In the genomic region with DNA sequence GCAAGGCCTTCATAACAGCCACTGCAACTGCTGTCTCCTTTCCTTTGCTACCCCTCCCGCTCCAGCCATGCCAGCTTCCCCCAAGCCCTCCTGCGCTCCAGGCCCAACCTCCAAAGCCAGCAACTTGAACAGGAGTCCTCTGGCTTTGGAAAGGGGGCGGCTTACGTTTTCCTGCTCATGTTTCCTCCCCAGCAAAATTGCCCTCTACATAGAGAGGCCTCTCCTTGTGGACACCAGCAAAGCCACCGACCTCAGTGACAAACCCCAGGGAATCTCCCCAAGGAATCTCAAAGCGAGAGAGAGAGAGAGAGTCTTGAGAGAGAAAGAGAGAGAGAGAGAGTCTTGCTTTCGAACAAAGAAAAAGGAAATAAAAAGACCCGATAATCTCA, we compare ENCODE assay signal across 9 cellular contexts. TPM values are rescaled to one million over a fixed set of nuclear protein-coding genes. Genes with fewer than 3 reads are reported as not detected.
DNase-seq lines count a peak whose midpoint lies in the region; ATAC-seq and TF ChIP-seq lines count a peak whose summit lies in the region.
"Had no signal": no experiment of that assay in that cellular context is flagged by ENCODE, and none has a peak within 500 bp of the region (broad histone marks: within the 10 kb centered on the region; RNA-seq: fewer than 3 reads in every experiment).

No MANE protein-coding gene starts in this region.

- peaks cover 54 to 73% (median 60%) of the 10 kb centered on the region in 3 donors for H3K4me1 Mint-ChIP-seq in T-cell

- peaks cover 39% of the 10 kb centered on the region for H3K36me3 Mint-ChIP-seq in T-cell

- H3K9me3 ChIP-seq in fibroblast of lung (ENCODE audit: control insufficient read depth, insufficient read depth, low read depth, low read length) = no peaks in the 10 kb centered on the region

- no peak for DNase-seq in activated CD4-positive, CD25-positive, alpha-beta regulatory T cell treated with anti-CD3 and anti-CD28 coated beads, Interleukin-2, amount 50 U/mL, for 72 hours
- DNase-seq in T-cell (peak in 1 of 34 experiments; percentile 8), fibroblast of lung (ENCODE audit: low read depth in 2 of 2) (no peak), omental fat pad (ENCODE audit: low spot score) (no peak), dedifferentiated amniotic fluid mesenchymal stem cell (ENCODE audit: extremely low spot score) (no peak)

- TF ChIP-seq CTCF in fibroblast of lung (conservative IDR thresholded peaks at IDR 0.05 in 1 of 2, IDR thresholded peaks at IDR 0.05 in 1 of 2; ENCODE audit: low read depth in 1 of 2, low read length in 2 of 2) (no peak), omental fat pad (IDR thresholded peaks at IDR 0.05) (no peak)

- H3K4me2 ChIP-seq in fibroblast of lung (ENCODE audit: extremely low read depth, insufficient read depth, low read length) = peak overlapping the region; percentile 81

- H3K27me3 Mint-ChIP-seq in T-cell = no peaks in the 10 kb centered on the region

- peak overlapping the region; percentile 93 for H2AFZ ChIP-seq in fibroblast of lung (ENCODE audit: low read length)

- peak; percentile 10 to 20 for ATAC-seq in activated CD4-positive, CD25-positive, alpha-beta regulatory T cell treated with anti-CD3 and anti-CD28 coated beads, Interleukin-2, amount 50 U/mL, for 24 hours
- ATAC-seq in HG02973 (IDR thresholded peaks at IDR 0.05; ENCODE audit: unreplicated experiment) = peak; percentile 23
- peak; percentile 1 to 39 (median 14) for ATAC-seq in T-cell (replicated peaks in 1 of 4)
- peak; percentile 79 for ATAC-seq in omental fat pad (ENCODE audit: low FRiP score)
- ATAC-seq in GM18520 (IDR thresholded peaks at IDR 0.05; ENCODE audit: unreplicated experiment) = no peak

- H3K9me3 Mint-ChIP-seq in T-cell = no peaks in the 10 kb centered on the region

- no peaks in the 10 kb centered on the region for H4K20me1 ChIP-seq in fibroblast of lung (ENCODE audit: control insufficient read depth, extremely low read depth, insufficient read depth, low read length)

- peak overlapping the region; percentile 97 to 99 (median 98) for H3K4me3 Mint-ChIP-seq in T-cell

- CTCF ChIA-PET in T-cell (lab: Charles Lee) = no interaction called here

- peak overlapping the region; percentile 96 to 98 for H3K27ac Mint-ChIP-seq in T-cell

- H3K4me3 ChIP-seq in fibroblast of lung (replicated peaks in 1 of 4; ENCODE audit: control extremely low read depth in 1 of 4, insufficient read depth in 1 of 4, low read depth in 3 of 4, low read length in 4 of 4) = peak overlapping the region; percentile 33 to 99 (median 85)

- H3K4me1 ChIP-seq in fibroblast of lung (ENCODE audit: control insufficient read depth, extremely low read depth, insufficient read depth, low read length) = peaks cover 6% of the 10 kb centered on the region

- peak overlapping the region; percentile 95 for H3K27ac ChIP-seq in fibroblast of lung (ENCODE audit: insufficient read depth, low read length)

- no peaks in the 10 kb centered on the region for H3K27me3 ChIP-seq in fibroblast of lung (ENCODE audit: control insufficient read depth, insufficient read depth, low read length)

- peaks cover 33% of the 10 kb centered on the region for H3K79me2 ChIP-seq in fibroblast of lung (ENCODE audit: control insufficient read depth, insufficient read depth, low read length)

- POLR2A ChIA-PET in T-cell (lab: Charles Lee) = no interaction called here

- H3K36me3 ChIP-seq in fibroblast of lung (ENCODE audit: control insufficient read depth, insufficient read depth, low read length) = peaks cover 9% of the 10 kb centered on the region

- peak overlapping the region; percentile 49 for H3K9ac ChIP-seq in fibroblast of lung (ENCODE audit: insufficient read depth, low read length)

RNA-seq across cellular contexts. Expression of a gene that starts 0.4 kb away (rescaled TPM):
- total RNA-seq in T-cell (10 to 100 TPM; 36.1 to 53.4 (median 47.9) TPM), fibroblast of lung (8.7 and 14.9 TPM in 2 replicates), omental fat pad (10 to 100 TPM; 10.2 to 29.2 (median 15.2) TPM)
- polyA plus RNA-seq in fibroblast of lung = 22.7 and 26.4 TPM in 2 replicates
- 16.4 and 19.3 TPM in 2 replicates for polyA plus RNA-seq in fibroblast of lung (2012)
- 7.1 and 16.2 TPM in 2 replicates for polyA minus RNA-seq in fibroblast of lung (ENCODE audit: low replicate concordance)

RNA-seq across cellular contexts. Expression of a gene that starts 17.1 kb away (rescaled TPM):
- total RNA-seq in T-cell = 100 to 1,000 TPM; 115 to 172 (median 142) TPM
- 27.7 and 33.7 TPM in 2 replicates for total RNA-seq in fibroblast of lung
- polyA plus RNA-seq in fibroblast of lung = 23.0 and 33.7 TPM in 2 replicates
- polyA plus RNA-seq in fibroblast of lung (2012) = 15.7 and 20.6 TPM in 2 replicates
- polyA minus RNA-seq in fibroblast of lung (ENCODE audit: low replicate concordance) = 14.9 and 40.8 TPM in 2 replicates
- 10 to 100 TPM; 12.7 to 27.2 (median 18.0) TPM for total RNA-seq in omental fat pad

RNA-seq across cellular contexts. Expression of a gene that starts 42.7 kb away (rescaled TPM):
- not detected for total RNA-seq in T-cell
- not detected in 2 replicates for total RNA-seq in fibroblast of lung
- not detected in 2 replicates for polyA plus RNA-seq in fibroblast of lung
- polyA plus RNA-seq in fibroblast of lung (2012) = not detected in 2 replicates
- not detected in 2 replicates for polyA minus RNA-seq in fibroblast of lung (ENCODE audit: low replicate concordance)
- total RNA-seq in omental fat pad = not detected
- total RNA-seq: dermis microvascular lymphatic vessel endothelial cell had no signal

RNA-seq across cellular contexts. Expression of a gene that starts 55.3 kb away (rescaled TPM):
- 100 to 1,000 TPM; 205 to 270 (median 210) TPM for total RNA-seq in T-cell
- total RNA-seq in fibroblast of lung = 36.5 and 42.9 TPM in 2 replicates
- polyA plus RNA-seq in fibroblast of lung = 19.8 and 31.6 TPM in 2 replicates
- polyA plus RNA-seq in fibroblast of lung (2012) = 11.2 and 16.9 TPM in 2 replicates
- polyA minus RNA-seq in fibroblast of lung (ENCODE audit: low replicate concordance) = 16.1 and 40.2 TPM in 2 replicates
- total RNA-seq in omental fat pad = 10 to 100 TPM; 14.4 to 24.6 (median 17.7) TPM
